ENCODE assay signal across 8 cellular contexts in the genomic region with DNA sequence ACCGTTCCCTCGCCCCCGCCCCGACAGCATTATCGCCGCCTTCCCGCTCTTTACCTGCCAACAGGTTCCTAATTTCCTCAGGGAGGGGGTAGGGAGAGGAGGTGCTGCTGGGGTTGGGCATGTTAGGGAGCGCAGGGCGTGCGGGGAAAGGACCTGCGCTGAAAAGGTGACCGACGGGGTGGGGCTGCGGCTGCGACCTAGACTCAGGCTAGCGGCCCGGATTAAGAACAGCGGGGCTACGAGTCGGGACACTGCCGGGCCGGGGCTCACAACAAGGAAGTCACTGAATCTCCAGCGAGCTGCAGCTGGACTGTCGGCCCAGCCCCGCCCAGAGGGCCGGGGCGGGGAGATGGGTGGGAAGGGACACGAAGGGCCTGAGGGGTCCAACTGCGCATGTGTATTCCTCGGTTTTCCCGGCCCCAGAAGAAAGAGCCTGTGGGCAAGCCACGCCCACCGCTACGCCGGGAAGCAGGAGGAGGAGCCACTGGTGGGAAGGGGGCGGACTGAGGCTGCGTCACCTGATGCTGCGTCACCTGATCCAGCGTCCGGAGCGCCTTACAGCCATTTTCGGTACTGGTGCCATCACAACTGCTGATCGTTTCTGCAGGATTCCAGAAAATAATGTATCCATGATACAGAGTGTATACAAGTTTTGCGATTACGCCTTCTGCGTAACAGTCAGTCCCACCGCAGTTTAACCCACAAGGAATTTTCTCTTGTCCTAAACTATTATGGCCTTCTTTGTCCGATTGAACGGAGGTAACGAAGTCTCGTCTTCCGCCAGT. TPM values are rescaled to one million over a fixed set of nuclear protein-coding genes. Genes with fewer than 3 reads are reported as not detected.
DNase-seq lines count a peak whose midpoint lies in the region; ATAC-seq and TF ChIP-seq lines count a peak whose summit lies in the region.

A gene with protein sequence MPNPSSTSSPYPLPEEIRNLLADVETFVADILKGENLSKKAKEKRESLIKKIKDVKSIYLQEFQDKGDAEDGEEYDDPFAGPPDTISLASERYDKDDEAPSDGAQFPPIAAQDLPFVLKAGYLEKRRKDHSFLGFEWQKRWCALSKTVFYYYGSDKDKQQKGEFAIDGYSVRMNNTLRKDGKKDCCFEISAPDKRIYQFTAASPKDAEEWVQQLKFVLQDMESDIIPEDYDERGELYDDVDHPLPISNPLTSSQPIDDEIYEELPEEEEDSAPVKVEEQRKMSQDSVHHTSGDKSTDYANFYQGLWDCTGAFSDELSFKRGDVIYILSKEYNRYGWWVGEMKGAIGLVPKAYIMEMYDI (minus strand): TSS at position 282 of the 785 bp plus-strand sequence. CDS start 161 bp downstream, at position 121.

- H3K9me2 ChIP-seq in Loucy (replicated peaks; ENCODE audit: low read depth, low read length), result no peaks in the 10 kb centered on the region

- H3K4me2 ChIP-seq in Loucy (ENCODE audit: low read depth, low read length, poor library complexity, severe bottlenecking) (peak within 1 kb of the TSS; percentile 98), neural progenitor cell (peak within 1 kb of the TSS; percentile 86)

- TF ChIP-seq CTCF in Loucy (conservative IDR thresholded peaks at IDR 0.05; ENCODE audit: low read length) (no peak), foreskin keratinocyte (conservative IDR thresholded peaks at IDR 0.05) (no peak), neural progenitor cell (IDR thresholded peaks at IDR 0.05) (no peak)

- H3K9ac ChIP-seq in Loucy (ENCODE audit: low read depth, low read length, poor library complexity, severe bottlenecking) (peak within 1 kb of the TSS; percentile 87), neural progenitor cell (no peak within 1 kb of the TSS)

- peak within 1 kb of the TSS; percentile 95 for H3K4me3 ChIP-seq in Loucy (ENCODE audit: low read length, poor library complexity, severe bottlenecking)
- peak within 1 kb of the TSS; percentile 81 for H3K4me3 ChIP-seq in SJCRH30
- peak within 1 kb of the TSS; percentile 72 for H3K4me3 ChIP-seq in neural progenitor cell

- no peaks in the 10 kb centered on the region for H3F3A ChIP-seq in Loucy (ENCODE audit: low read depth)
- H3F3A ChIP-seq in neural progenitor cell (ENCODE audit: low read depth), result peaks cover 19% of the 10 kb centered on the region

- H4K20me1 ChIP-seq in Loucy (ENCODE audit: insufficient read depth, low read length, poor library complexity, severe bottlenecking), result no peaks in the 10 kb centered on the region
- H4K20me1 ChIP-seq in neural progenitor cell (ENCODE audit: low read depth), result peaks cover 1% of the 10 kb centered on the region

- H3K9me3 Mint-ChIP-seq in neural progenitor cell, result peaks cover 3% of the 10 kb centered on the region

- peak within 1 kb of the TSS; percentile 99 for H3K27ac Mint-ChIP-seq in neural progenitor cell

- H3K27me3 Mint-ChIP-seq in neural progenitor cell (ENCODE audit: insufficient read depth, low read depth), result peaks cover 37% of the 10 kb centered on the region

- peaks cover 7% of the 10 kb centered on the region for H3K4me1 Mint-ChIP-seq in neural progenitor cell

- H3K9me3 ChIP-seq in Loucy (ENCODE audit: insufficient read depth, low read depth, low read length) (no peaks in the 10 kb centered on the region), SJCRH30 (replicated peaks) (no peaks in the 10 kb centered on the region), neural progenitor cell (ENCODE audit: low read depth) (no peaks in the 10 kb centered on the region)

- H3K4me3 Mint-ChIP-seq in neural progenitor cell, result peak within 1 kb of the TSS; percentile 92

- H2AFZ ChIP-seq in Loucy (ENCODE audit: low read length) (peak within 1 kb of the TSS; percentile 90), neural progenitor cell (replicated peaks) (peak within 1 kb of the TSS; percentile 96)

- peak; percentile 94 for ATAC-seq in foreskin keratinocyte

- peak; percentile 99 for DNase-seq in EL
- peak; percentile 98 for DNase-seq in GOT3 (lab: John Stamatoyannopoulos, UW)
- peak; percentile 98 to 99 for DNase-seq in SJCRH30
- peak; percentile 86 for DNase-seq in activated naive CD4-positive, alpha-beta T cell treated with Interleukin-2 at 50 U/mL for 16 hours
- peak; percentile 95 to 98 for DNase-seq in foreskin keratinocyte
- peak; percentile 99 for DNase-seq in neural progenitor cell (ENCODE audit: low spot score)
- peak; percentile 98 for DNase-seq in stromal cell of bone marrow (ENCODE audit: low read depth)

- H3K27ac ChIP-seq in SJCRH30 (peak within 1 kb of the TSS; percentile 54), foreskin keratinocyte (peak within 1 kb of the TSS; percentile 81), neural progenitor cell (peak within 1 kb of the TSS; percentile 11)

- H3K36me3 ChIP-seq in Loucy (ENCODE audit: insufficient read depth, low read length), result no peaks in the 10 kb centered on the region
- no peaks in the 10 kb centered on the region for H3K36me3 ChIP-seq in SJCRH30
- H3K36me3 ChIP-seq in neural progenitor cell, result no peaks in the 10 kb centered on the region

- no peaks in the 10 kb centered on the region for H3K36me3 Mint-ChIP-seq in neural progenitor cell

- H3K79me2 ChIP-seq in Loucy (ENCODE audit: insufficient read depth, low read length) (peaks cover 48% of the 10 kb centered on the region), neural progenitor cell (ENCODE audit: low read depth) (no peaks in the 10 kb centered on the region)

- peaks cover 45% of the 10 kb centered on the region for H3K4me1 ChIP-seq in Loucy (ENCODE audit: insufficient read depth, low read length, poor library complexity, severe bottlenecking)
- peaks cover 15% of the 10 kb centered on the region for H3K4me1 ChIP-seq in SJCRH30
- H3K4me1 ChIP-seq in foreskin keratinocyte, result peaks cover 34% of the 10 kb centered on the region
- H3K4me1 ChIP-seq in neural progenitor cell, result no peaks in the 10 kb centered on the region

- H3K27me3 ChIP-seq in Loucy (ENCODE audit: insufficient read depth, low read length, poor library complexity, severe bottlenecking), result no peaks in the 10 kb centered on the region
- no peaks in the 10 kb centered on the region for H3K27me3 ChIP-seq in SJCRH30
- no peaks in the 10 kb centered on the region for H3K27me3 ChIP-seq in foreskin keratinocyte
- peaks cover 65% of the 10 kb centered on the region for H3K27me3 ChIP-seq in neural progenitor cell

RNA-seq across cellular contexts. Expression of the gene that starts here (rescaled TPM):
- total RNA-seq in SJCRH30 (2014; rRNA removed; shearing (Covaris generic)), result 16.9 and 18.4 TPM in 2 replicates
- total RNA-seq in foreskin keratinocyte (17.0 and 18.5 TPM in 2 replicates), neural progenitor cell (ENCODE audit: low replicate concordance) (2.7 and 6.3 TPM in 2 replicates)
- polyA plus RNA-seq in foreskin keratinocyte, result 5.2 and 6.4 TPM in 2 replicates

Comparison
In these comparisons a context has a peak if more than half of its experiments do, and no peak if none do; other contexts are left out.
1. Peak in every context shown above with its lines: DNase-seq, ATAC-seq, H3K4me3 ChIP-seq and H3K27ac ChIP-seq.
2. H3K27ac ChIP-seq: peak in every context shown above with its lines; median percentile 81 in foreskin keratinocyte; 54 in SJCRH30; 11 in neural progenitor cell.